In the genomic region with DNA sequence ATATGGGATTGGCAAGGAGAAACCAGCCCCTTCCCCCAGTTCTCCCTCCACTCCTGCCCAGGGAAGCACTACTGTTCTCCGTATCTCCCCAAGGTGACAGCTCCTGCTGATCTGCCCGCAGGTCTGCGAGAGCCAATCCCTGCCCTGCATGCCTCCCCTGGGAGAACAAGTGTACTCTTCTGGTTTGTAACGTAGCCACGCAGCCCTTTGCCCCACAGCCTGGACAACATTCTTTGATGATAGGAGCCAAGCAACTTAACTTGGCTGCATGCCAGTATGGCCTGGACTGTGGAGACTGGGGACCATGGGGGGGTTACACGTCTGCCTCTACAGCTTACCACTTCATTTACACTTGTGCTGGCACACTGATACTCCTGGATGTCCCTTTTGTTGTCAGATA, we compare ENCODE assay signal across 15 cellular contexts. TPM values are rescaled to one million over a fixed set of nuclear protein-coding genes. Genes with fewer than 3 reads are reported as not detected.
A peak's percentile ranks its signal among the peaks of the same experiment; 100 is the strongest.
DNase-seq lines count a peak whose midpoint lies in the region; ATAC-seq and TF ChIP-seq lines count a peak whose summit lies in the region.
"Had no signal": no experiment of that assay in that cellular context is flagged by ENCODE, and none has a peak within 500 bp of the region (broad histone marks: within the 10 kb centered on the region; RNA-seq: fewer than 3 reads in every experiment).

No MANE protein-coding gene starts in this region.

- no peak overlapping the region for H3K4me3 ChIP-seq in SJCRH30
- H3K4me3 ChIP-seq in heart left ventricle = peak overlapping the region in 10 of 12 donors; percentile 47 to 95 (median 85)
- no peak overlapping the region for H3K4me3 ChIP-seq in ovary

- H3K36me3 ChIP-seq in SJCRH30 (no peaks in the 10 kb centered on the region; the same call in 1 of the 2 replicates), heart left ventricle (peaks cover 0 to 24% (median 9%) of the 10 kb centered on the region in 9 donors), ovary (no peaks in the 10 kb centered on the region)

- no peak overlapping the region for H3K27ac ChIP-seq in SJCRH30
- H3K27ac ChIP-seq in heart left ventricle = peak overlapping the region; percentile 80 to 98 (median 92)
- no peak overlapping the region for H3K27ac ChIP-seq in ovary
- H3K27ac ChIP-seq: esophagus squamous epithelium, RWPE1 had no signal

- H3K9me3 ChIP-seq in SJCRH30 (replicated peaks) = no peaks in the 10 kb centered on the region
- H3K9me3 ChIP-seq in heart left ventricle = no peaks in the 10 kb centered on the region
- H3K9me3 ChIP-seq in ovary = no peaks in the 10 kb centered on the region
- H3K9me3 ChIP-seq: esophagus squamous epithelium had no signal

- peaks cover 6% of the 10 kb centered on the region; the same call in 1 of the 2 replicates for H3K4me1 ChIP-seq in SJCRH30
- H3K4me1 ChIP-seq in heart left ventricle = peaks cover 0 to 37% (median 17%) of the 10 kb centered on the region in 12 donors
- H3K4me1 ChIP-seq in ovary (ENCODE audit: insufficient read depth) = peaks cover 4% of the 10 kb centered on the region

- ATAC-seq in heart left ventricle (peak; percentile 69 to 86 (median 81)), HG02970 (IDR thresholded peaks at IDR 0.05; ENCODE audit: low FRiP score, unreplicated experiment) (no peak)
- ATAC-seq: stimulated activated naive B cell treated with anti-CD40 and anti-IgM and Interleukin-4, amounts not matched to agents 10 μg/mL and 1 μg/mL and 100 μg/mL, for 72 hours had no signal

- no peaks in the 10 kb centered on the region for H3K27me3 ChIP-seq in SJCRH30
- no peaks in the 10 kb centered on the region for H3K27me3 ChIP-seq in heart left ventricle
- H3K27me3 ChIP-seq in ovary = no peaks in the 10 kb centered on the region
- H3K27me3 ChIP-seq: esophagus squamous epithelium had no signal

- TF ChIP-seq POLR2A in heart left ventricle (IDR thresholded peaks at IDR 0.05) (peak in 1 of 2 donors; percentile 38), ovary (IDR thresholded peaks at IDR 0.05) (no peak)

- WGBS in heart left ventricle, 4 donors = 17 to 43% (median 28%) methylated on average over 4 to 6 of the region's 6 CpGs
- 69 to 79% (median 73%) methylated on average over 6 of the region's 6 CpGs for WGBS in ovary, 3 donors

- intact Hi-C loops in heart left ventricle (cut with DNase I) (loop anchor here in 7 of 10 donors (1.0 to 10.0 kb wide), 12 partner anchors 33 to 131 kb away; a partner anchor contains a TSS), ovary (cut with DNase I) (loop anchor here in 1 of 4 donors (10.0 kb wide), 1 partner anchor 114 kb away; no protein-coding TSS in a partner anchor)

- no peak for TF ChIP-seq EP300 in ovary (IDR thresholded peaks at IDR 0.05)

- peak; percentile 41 for DNase-seq in COLO668 (lab: John Stamatoyannopoulos, UW; ENCODE audit: unreplicated experiment)
- DNase-seq in SJCRH30 = peak; percentile 38 to 48
- DNase-seq in heart left ventricle = peak; percentile 72 to 92 (median 81)
- peak in 4 of 5 donors; percentile 27 to 46 (median 38) for DNase-seq in ovary
- no peak for DNase-seq in D341Med (ENCODE audit: low spot score)
- DNase-seq in central memory CD4-positive, alpha-beta T cell = no peak
- DNase-seq in glomerular visceral epithelial cell (ENCODE audit: extremely low spot score) = no peak
- DNase-seq: activated T-cell treated with anti-CD3 and anti-CD28 coated beads, Interleukin-2, amount 50 U/mL, for 24 hours; esophagus squamous epithelium; naive B cell; NCI-H345; stimulated activated naive B cell treated with anti-CD40 and anti-IgM and Interleukin-4, amounts not matched to agents 10 μg/mL and 1 μg/mL and 100 μg/mL, for 72 hours had no signal

- no peak for TF ChIP-seq CTCF in heart left ventricle (IDR thresholded peaks at IDR 0.05)
- TF ChIP-seq CTCF in ovary (IDR thresholded peaks at IDR 0.05) = no peak

RNA-seq across cellular contexts. Expression of a gene that starts 2.0 kb away (rescaled TPM):
- total RNA-seq in SJCRH30 (2014; rRNA removed; shearing (Covaris generic)) = 2.4 and 2.8 TPM in 2 replicates
- total RNA-seq in heart left ventricle (10 to 100 TPM; 16.8 to 48.6 (median 25.5) TPM), ovary (1 to 10 TPM; 2.1 to 7.0 (median 4.6) TPM)
- polyA plus RNA-seq in heart left ventricle (10 to 100 TPM; 35.0 to 50.8 TPM), ovary (1 to 10 TPM; 3.3 to 4.2 TPM)

RNA-seq across cellular contexts. Expression of a gene that starts 57.0 kb away (rescaled TPM):
- total RNA-seq in SJCRH30 (2014; rRNA removed; shearing (Covaris generic)) = 0.02 and 0.28 TPM in 2 replicates
- total RNA-seq in heart left ventricle (1 to 10 TPM in 8 of 9 donors, under 1 TPM in 1; 0.48 to 4.9 (median 2.5) TPM), ovary (1 to 10 TPM in 5 of 7 donors, under 1 TPM in 2; 0.08 to 8.2 (median 2.3) TPM)
- polyA plus RNA-seq in heart left ventricle (1 to 10 TPM in 1 of 2 donors, under 1 TPM in 1; 0.36 to 3.2 TPM), ovary (1 to 10 TPM in 1 of 2 donors, under 1 TPM in 1; 0.36 to 1.1 TPM)
- total RNA-seq: M059J had no signal

Comparison
In these comparisons a context has a peak if more than half of its experiments do, and no peak if none do; other contexts are left out.
1. DNase-seq: peak in COLO668 (single experiment), SJCRH30 (2 of 2), heart left ventricle (5 of 5) and ovary (4 of 5); none in D341Med (single experiment), central memory CD4-positive, alpha-beta T cell (single experiment) and glomerular visceral epithelial cell (single experiment).
2. H3K27ac ChIP-seq: peak in heart left ventricle (12 of 12); none in SJCRH30 (single experiment) and ovary (0 of 2).
3. H3K4me3 ChIP-seq: peak in heart left ventricle (10 of 12); none in SJCRH30 (single experiment) and ovary (single experiment).